In genomic region chr7:32059289-32060045, GRCh38 we compare ENCODE assay signal across 11 cellular contexts. TPM values are rescaled to one million over a fixed set of nuclear protein-coding genes. Genes with fewer than 3 reads are reported as not detected.
DNase-seq lines count a peak whose midpoint lies in the region; FAIRE-seq and TF ChIP-seq lines count a peak whose summit lies in the region.
"Had no signal": no experiment of that assay in that cellular context is flagged by ENCODE, and none has a peak within 500 bp of the region (broad histone marks: within the 10 kb centered on the region; RNA-seq: fewer than 3 reads in every experiment).

No MANE protein-coding gene starts in this region.

- peak overlapping the region; percentile 2 for H3K27ac Mint-ChIP-seq in Calu3 (ENCODE audit: unreplicated experiment)
- no peak overlapping the region for H3K27ac Mint-ChIP-seq in CD8-positive, alpha-beta memory T cell
- H3K27ac Mint-ChIP-seq in activated naive CD4-positive, alpha-beta T cell treated with anti-CD3 and anti-CD28 coated beads for 36 hours, result no peak overlapping the region
- H3K27ac Mint-ChIP-seq: stimulated activated naive CD8-positive, alpha-beta T cell treated with anti-CD3 and anti-CD28 coated beads, Interleukin-15, amount 100 ng/mL, for 72 hours had no signal

- H3K27me3 Mint-ChIP-seq in Calu3 (ENCODE audit: unreplicated experiment), result no peaks in the 10 kb centered on the region
- peaks cover 0 to 6% of the 10 kb centered on the region in 2 donors for H3K27me3 Mint-ChIP-seq in CD8-positive, alpha-beta memory T cell
- H3K27me3 Mint-ChIP-seq in activated naive CD4-positive, alpha-beta T cell treated with anti-CD3 and anti-CD28 coated beads for 36 hours (ENCODE audit: low read depth), result no peaks in the 10 kb centered on the region
- H3K27me3 Mint-ChIP-seq: central memory CD8-positive, alpha-beta T cell; stimulated activated naive CD8-positive, alpha-beta T cell treated with anti-CD3 and anti-CD28 coated beads, Interleukin-15, amount 100 ng/mL, for 72 hours had no signal

- H3K4me1 Mint-ChIP-seq in Calu3 (ENCODE audit: low read depth, unreplicated experiment), result peaks cover 44% of the 10 kb centered on the region
- H3K4me1 Mint-ChIP-seq in CD8-positive, alpha-beta memory T cell, result no peaks in the 10 kb centered on the region
- H3K4me1 Mint-ChIP-seq in activated naive CD4-positive, alpha-beta T cell treated with anti-CD3 and anti-CD28 coated beads for 36 hours (ENCODE audit: low read depth), result no peaks in the 10 kb centered on the region
- H3K4me1 Mint-ChIP-seq: central memory CD8-positive, alpha-beta T cell; stimulated activated naive CD8-positive, alpha-beta T cell treated with anti-CD3 and anti-CD28 coated beads, Interleukin-15, amount 100 ng/mL, for 72 hours had no signal

- no peaks in the 10 kb centered on the region for H3K36me3 Mint-ChIP-seq in Calu3 (ENCODE audit: insufficient read depth, unreplicated experiment)
- H3K36me3 Mint-ChIP-seq in CD8-positive, alpha-beta memory T cell, result no peaks in the 10 kb centered on the region
- H3K36me3 Mint-ChIP-seq in activated naive CD4-positive, alpha-beta T cell treated with anti-CD3 and anti-CD28 coated beads for 36 hours (ENCODE audit: low read depth), result no peaks in the 10 kb centered on the region

- intact Hi-C loops in Calu3 (cut with micrococcal nuclease; ENCODE audit: unreplicated experiment), result loop anchor here (5.0 kb wide), 1 partner anchor 247 kb away; no protein-coding TSS in a partner anchor
- intact Hi-C loops in activated naive CD4-positive, alpha-beta T cell treated with anti-CD3 and anti-CD28 coated beads for 36 hours (cut with micrococcal nuclease), result no loop called here

- H3K27ac ChIP-seq in CD8-positive, alpha-beta memory T cell (ENCODE audit: low read depth, low read length), result no peak overlapping the region

- TF ChIP-seq CTCF in Calu3 (IDR thresholded peaks at IDR 0.05; ENCODE audit: unreplicated experiment), result no peak

- POLR2A ChIA-PET in CD8-positive, alpha-beta memory T cell (lab: Charles Lee), result no interaction called here

- peaks cover 6% of the 10 kb centered on the region for H3K9me3 Mint-ChIP-seq in Calu3 (ENCODE audit: low read depth, unreplicated experiment)
- H3K9me3 Mint-ChIP-seq in CD8-positive, alpha-beta memory T cell, result peaks cover 0 to 8% (median 4%) of the 10 kb centered on the region in 5 donors
- peaks cover 2% of the 10 kb centered on the region for H3K9me3 Mint-ChIP-seq in activated naive CD4-positive, alpha-beta T cell treated with anti-CD3 and anti-CD28 coated beads for 36 hours

- no TSS peak for BruUV-seq in Calu3 (replicated peaks; lab: Mats Ljungman, UMichigan)

- no peaks in the 10 kb centered on the region for H3K4me1 ChIP-seq in CD8-positive, alpha-beta memory T cell (ENCODE audit: insufficient read depth, low read length)

- H3K4me3 Mint-ChIP-seq in Calu3 (ENCODE audit: low read depth, unreplicated experiment), result peak overlapping the region; percentile 22
- no peak overlapping the region for H3K4me3 Mint-ChIP-seq in CD8-positive, alpha-beta memory T cell
- no peak overlapping the region for H3K4me3 Mint-ChIP-seq in activated naive CD4-positive, alpha-beta T cell treated with anti-CD3 and anti-CD28 coated beads for 36 hours
- H3K4me3 Mint-ChIP-seq: central memory CD8-positive, alpha-beta T cell; stimulated activated naive CD8-positive, alpha-beta T cell treated with anti-CD3 and anti-CD28 coated beads, Interleukin-15, amount 100 ng/mL, for 72 hours had no signal

- no peaks in the 10 kb centered on the region for H3K27me3 ChIP-seq in MG63
- H3K27me3 ChIP-seq in CD8-positive, alpha-beta memory T cell (ENCODE audit: insufficient read depth, low read length, poor library complexity, severe bottlenecking), result no peaks in the 10 kb centered on the region

- DNase-seq in Calu3 (no peak), MG63 (peak; percentile 63), putamen (ENCODE audit: low spot score) (peak; percentile 33), T-helper 2 cell (no peak), GF-D8 (lab: John Stamatoyannopoulos, UW) (no peak)
- DNase-seq in CD8-positive, alpha-beta memory T cell, result no peak
- no peak for DNase-seq in activated naive CD4-positive, alpha-beta T cell treated with anti-CD3 and anti-CD28 coated beads for 36 hours
- DNase-seq: DMS79; stimulated activated naive CD8-positive, alpha-beta T cell treated with anti-CD3 and anti-CD28 coated beads, Interleukin-15, amount 100 ng/mL, for 72 hours had no signal

- peaks cover 19% of the 10 kb centered on the region for H3K36me3 ChIP-seq in MG63
- H3K36me3 ChIP-seq in CD8-positive, alpha-beta memory T cell (ENCODE audit: insufficient read depth, low read length), result no peaks in the 10 kb centered on the region

- peak; percentile 61 for FAIRE-seq in endometrium (lab: Jason Lieb, UNC)

- no peaks in the 10 kb centered on the region for H3K9me3 ChIP-seq in MG63
- H3K9me3 ChIP-seq in CD8-positive, alpha-beta memory T cell (ENCODE audit: low read length), result no peaks in the 10 kb centered on the region

- CTCF ChIA-PET in Calu3 (lab: Charles Lee), result interaction anchor here (0.6 to 1.9 kb wide), 11 partner anchors 8 to 279 kb away, joined by 3 to 9 read pairs (median 4); partner anchors contain the start of gene PDE1C
- CTCF ChIA-PET in CD8-positive, alpha-beta memory T cell (lab: Charles Lee), result no interaction called here
- CTCF ChIA-PET in activated naive CD4-positive, alpha-beta T cell treated with anti-CD3 and anti-CD28 coated beads for 36 hours (lab: Charles Lee), result interaction anchor here (0.6 kb wide), 1 partner anchor 747 kb away, joined by 4 read pairs; no protein-coding TSS in a partner anchor

- peak overlapping the region; percentile 7; the same call in 1 of the 2 replicates for H3K4me3 ChIP-seq in MG63
- H3K4me3 ChIP-seq in CD8-positive, alpha-beta memory T cell (ENCODE audit: low read length), result no peak overlapping the region

RNA-seq across cellular contexts. Expression of gene PDE1C, which starts 10.7 kb away (rescaled TPM):
- total RNA-seq in Calu3 (2022), result 25.1 and 34.0 TPM in 2 replicates
- total RNA-seq in MG63 (2014; rRNA removed; shearing (Covaris generic); ENCODE audit: low replicate concordance), result 32.4 and 50.1 TPM in 2 replicates
- total RNA-seq in CD8-positive, alpha-beta memory T cell, result not detected
- not detected for polyA plus RNA-seq in CD8-positive, alpha-beta memory T cell
- not detected for total RNA-seq in activated naive CD4-positive, alpha-beta T cell treated with anti-CD3 and anti-CD28 coated beads for 36 hours

Comparison
In these comparisons a context has a peak if more than half of its experiments do, and no peak if none do; other contexts are left out.
1. DNase-seq: peak in MG63 (single experiment) and putamen (single experiment); none in Calu3 (single experiment), T-helper 2 cell (0 of 5), CD8-positive, alpha-beta memory T cell (0 of 5), activated naive CD4-positive, alpha-beta T cell treated with anti-CD3 and anti-CD28 coated beads for 36 hours (single experiment) and GF-D8 (single experiment).
2. RNA of gene PDE1C, which starts 10.7 kb away (total RNA-seq): 25.1 to 34.0 TPM in Calu3 and 32.4 to 50.1 TPM in MG63; not detected in CD8-positive, alpha-beta memory T cell and not detected in activated naive CD4-positive, alpha-beta T cell treated with anti-CD3 and anti-CD28 coated beads for 36 hours; every median in the first group is over 10 times any median in the second.